ENCODE assay signal across 1 cellular context in the genomic region with DNA sequence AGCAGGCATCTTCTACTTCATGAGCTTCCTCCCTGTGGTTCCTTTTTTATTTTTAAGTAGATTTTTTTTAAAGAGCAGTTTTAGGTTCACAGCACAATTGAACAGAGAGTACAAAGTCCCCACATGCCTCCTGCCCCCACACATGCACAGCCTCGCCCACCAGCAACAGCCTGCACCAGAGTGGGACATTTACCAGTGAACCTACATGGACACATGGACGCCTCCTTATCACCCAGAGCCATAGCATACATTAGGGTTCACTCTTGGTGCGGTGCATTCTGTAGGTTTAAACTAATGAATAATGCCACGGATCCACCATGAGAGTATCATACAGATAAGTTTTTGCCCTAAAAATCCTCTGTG.
TF ChIP-seq lines count a peak whose summit lies in the region.

No MANE protein-coding gene starts in this region.

TF ChIP-seq in GM23338, 12 proteins besides CTCF, POLR2A, EP300 and RAD21 (continued from another document):
- TF ChIP-seq EZH2 (IDR thresholded peaks at IDR 0.05; ENCODE audit: low read depth, unreplicated experiment) (no peak), ZNF331 (CRISPR knock-in tag; IDR thresholded peaks at IDR 0.05; ENCODE audit: low read depth) (no peak), JUNB (IDR thresholded peaks at IDR 0.05; ENCODE audit: unreplicated experiment) (no peak), EZH2phosphoT487 (IDR thresholded peaks at IDR 0.05; ENCODE audit: unreplicated experiment) (no peak), NANOG (IDR thresholded peaks at IDR 0.05; ENCODE audit: borderline replicate concordance) (no peak), POLR2AphosphoS5 (IDR thresholded peaks at IDR 0.05; ENCODE audit: low read depth) (no peak), STAT1 (IDR thresholded peaks at IDR 0.05; ENCODE audit: unreplicated experiment) (no peak), ETS1 (IDR thresholded peaks at IDR 0.05) (no peak)
- TF ChIP-seq, protein P1, sequence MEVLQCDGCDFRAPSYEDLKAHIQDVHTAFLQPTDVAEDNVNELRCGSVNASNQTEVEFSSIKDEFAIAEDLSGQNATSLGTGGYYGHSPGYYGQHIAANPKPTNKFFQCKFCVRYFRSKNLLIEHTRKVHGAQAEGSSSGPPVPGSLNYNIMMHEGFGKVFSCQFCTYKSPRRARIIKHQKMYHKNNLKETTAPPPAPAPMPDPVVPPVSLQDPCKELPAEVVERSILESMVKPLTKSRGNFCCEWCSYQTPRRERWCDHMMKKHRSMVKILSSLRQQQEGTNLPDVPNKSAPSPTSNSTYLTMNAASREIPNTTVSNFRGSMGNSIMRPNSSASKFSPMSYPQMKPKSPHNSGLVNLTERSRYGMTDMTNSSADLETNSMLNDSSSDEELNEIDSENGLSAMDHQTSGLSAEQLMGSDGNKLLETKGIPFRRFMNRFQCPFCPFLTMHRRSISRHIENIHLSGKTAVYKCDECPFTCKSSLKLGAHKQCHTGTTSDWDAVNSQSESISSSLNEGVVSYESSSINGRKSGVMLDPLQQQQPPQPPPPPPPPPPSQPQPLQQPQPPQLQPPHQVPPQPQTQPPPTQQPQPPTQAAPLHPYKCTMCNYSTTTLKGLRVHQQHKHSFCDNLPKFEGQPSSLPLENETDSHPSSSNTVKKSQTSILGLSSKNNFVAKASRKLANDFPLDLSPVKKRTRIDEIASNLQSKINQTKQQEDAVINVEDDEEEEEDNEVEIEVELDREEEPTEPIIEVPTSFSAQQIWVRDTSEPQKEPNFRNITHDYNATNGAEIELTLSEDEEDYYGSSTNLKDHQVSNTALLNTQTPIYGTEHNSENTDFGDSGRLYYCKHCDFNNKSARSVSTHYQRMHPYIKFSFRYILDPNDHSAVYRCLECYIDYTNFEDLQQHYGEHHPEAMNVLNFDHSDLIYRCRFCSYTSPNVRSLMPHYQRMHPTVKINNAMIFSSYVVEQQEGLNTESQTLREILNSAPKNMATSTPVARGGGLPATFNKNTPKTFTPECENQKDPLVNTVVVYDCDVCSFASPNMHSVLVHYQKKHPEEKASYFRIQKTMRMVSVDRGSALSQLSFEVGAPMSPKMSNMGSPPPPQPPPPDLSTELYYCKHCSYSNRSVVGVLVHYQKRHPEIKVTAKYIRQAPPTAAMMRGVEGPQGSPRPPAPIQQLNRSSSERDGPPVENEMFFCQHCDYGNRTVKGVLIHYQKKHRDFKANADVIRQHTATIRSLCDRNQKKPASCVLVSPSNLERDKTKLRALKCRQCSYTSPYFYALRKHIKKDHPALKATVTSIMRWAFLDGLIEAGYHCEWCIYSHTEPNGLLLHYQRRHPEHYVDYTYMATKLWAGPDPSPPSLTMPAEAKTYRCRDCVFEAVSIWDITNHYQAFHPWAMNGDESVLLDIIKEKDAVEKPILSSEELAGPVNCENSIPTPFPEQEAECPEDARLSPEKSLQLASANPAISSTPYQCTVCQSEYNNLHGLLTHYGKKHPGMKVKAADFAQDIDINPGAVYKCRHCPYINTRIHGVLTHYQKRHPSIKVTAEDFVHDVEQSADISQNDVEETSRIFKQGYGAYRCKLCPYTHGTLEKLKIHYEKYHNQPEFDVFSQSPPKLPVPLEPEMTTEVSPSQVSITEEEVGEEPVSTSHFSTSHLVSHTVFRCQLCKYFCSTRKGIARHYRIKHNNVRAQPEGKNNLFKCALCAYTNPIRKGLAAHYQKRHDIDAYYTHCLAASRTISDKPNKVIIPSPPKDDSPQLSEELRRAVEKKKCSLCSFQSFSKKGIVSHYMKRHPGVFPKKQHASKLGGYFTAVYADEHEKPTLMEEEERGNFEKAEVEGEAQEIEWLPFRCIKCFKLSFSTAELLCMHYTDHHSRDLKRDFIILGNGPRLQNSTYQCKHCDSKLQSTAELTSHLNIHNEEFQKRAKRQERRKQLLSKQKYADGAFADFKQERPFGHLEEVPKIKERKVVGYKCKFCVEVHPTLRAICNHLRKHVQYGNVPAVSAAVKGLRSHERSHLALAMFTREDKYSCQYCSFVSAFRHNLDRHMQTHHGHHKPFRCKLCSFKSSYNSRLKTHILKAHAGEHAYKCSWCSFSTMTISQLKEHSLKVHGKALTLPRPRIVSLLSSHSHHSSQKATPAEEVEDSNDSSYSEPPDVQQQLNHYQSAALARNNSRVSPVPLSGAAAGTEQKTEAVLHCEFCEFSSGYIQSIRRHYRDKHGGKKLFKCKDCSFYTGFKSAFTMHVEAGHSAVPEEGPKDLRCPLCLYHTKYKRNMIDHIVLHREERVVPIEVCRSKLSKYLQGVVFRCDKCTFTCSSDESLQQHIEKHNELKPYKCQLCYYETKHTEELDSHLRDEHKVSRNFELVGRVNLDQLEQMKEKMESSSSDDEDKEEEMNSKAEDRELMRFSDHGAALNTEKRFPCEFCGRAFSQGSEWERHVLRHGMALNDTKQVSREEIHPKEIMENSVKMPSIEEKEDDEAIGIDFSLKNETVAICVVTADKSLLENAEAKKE (CRISPR knock-in tag; IDR thresholded peaks at IDR 0.05) = no peak
